8 cellular contexts compared by ENCODE assay signal in genomic region chr2:207624170-207625013, GRCh38. TPM values are rescaled to one million over a fixed set of nuclear protein-coding genes. Genes with fewer than 3 reads are reported as not detected.
A peak's percentile ranks its signal among the peaks of the same experiment; 100 is the strongest.
DNase-seq lines count a peak whose midpoint lies in the region; ATAC-seq lines count a peak whose summit lies in the region.

No MANE protein-coding gene starts in this region.

- peak; percentile 41 for ATAC-seq in GM21528 (IDR thresholded peaks at IDR 0.05; ENCODE audit: low FRiP score, unreplicated experiment)
- peak; percentile 46 to 47 for ATAC-seq in activated naive CD4-positive, alpha-beta T cell treated with anti-CD3 and anti-CD28 coated beads, Interleukin-2, amount 50 U/mL, for 72 hours

- peak overlapping the region; percentile 89 to 96 for H3K27ac Mint-ChIP-seq in activated naive CD4-positive, alpha-beta T cell treated with anti-CD3 and anti-CD28 coated beads, Interleukin-2, amount 50 U/mL, for 72 hours

- peaks cover 15 to 35% of the 10 kb centered on the region in 2 donors for H3K36me3 Mint-ChIP-seq in activated naive CD4-positive, alpha-beta T cell treated with anti-CD3 and anti-CD28 coated beads, Interleukin-2, amount 50 U/mL, for 72 hours

- DNase-seq in EH (ENCODE audit: low read depth) (peak; percentile 82), HuH-7 (ENCODE audit: low spot score) (peak; percentile 42), SJSA1 (ENCODE audit: low read depth in 1 of 2, low spot score in 2 of 2) (peak; percentile 70 to 73), glomerular visceral epithelial cell (ENCODE audit: extremely low spot score) (peak; percentile 77), occipital lobe (lab: John Stamatoyannopoulos, UW) (peak; percentile 71)
- DNase-seq in activated naive CD4-positive, alpha-beta T cell treated with anti-CD3 and anti-CD28 coated beads, Interleukin-2, amount 50 U/mL, for 72 hours (ENCODE audit: low spot score in 2 of 2), result peak; percentile 66 to 70

- peaks cover 15% of the 10 kb centered on the region for H3K4me1 ChIP-seq in SJSA1 (replicated peaks)
- peaks cover 2% of the 10 kb centered on the region for H3K4me1 ChIP-seq in thymus (ENCODE audit: control insufficient read depth, insufficient read depth, low read length)

- no peaks in the 10 kb centered on the region for H3K9me3 Mint-ChIP-seq in activated naive CD4-positive, alpha-beta T cell treated with anti-CD3 and anti-CD28 coated beads, Interleukin-2, amount 50 U/mL, for 72 hours

- peak overlapping the region; percentile 71 for H3K4me3 ChIP-seq in SJSA1
- H3K4me3 ChIP-seq in thymus (ENCODE audit: low read length), result peak overlapping the region; percentile 91

- H3K27ac ChIP-seq in SJSA1 (peak overlapping the region; percentile 67), thymus (ENCODE audit: low read depth) (peak overlapping the region; percentile 97)

- H3K27me3 ChIP-seq in SJSA1 (replicated peaks) (no peaks in the 10 kb centered on the region), thymus (ENCODE audit: control insufficient read depth, insufficient read depth) (no peaks in the 10 kb centered on the region)

- WGBS in thymus, result under 1% methylated on average over 47 of the region's 47 CpGs

- no peaks in the 10 kb centered on the region for H3K9me3 ChIP-seq in SJSA1 (replicated peaks)
- no peaks in the 10 kb centered on the region for H3K9me3 ChIP-seq in thymus (ENCODE audit: control insufficient read depth)

- H3K36me3 ChIP-seq in SJSA1 (peaks cover 13% of the 10 kb centered on the region; the same call in 1 of the 2 replicates), thymus (ENCODE audit: control insufficient read depth, insufficient read depth) (peaks cover 14% of the 10 kb centered on the region)

RNA-seq across cellular contexts. Expression of gene METTL21A, which starts 0.8 kb away (rescaled TPM):
- total RNA-seq in SJSA1 (2014; rRNA removed; shearing (Covaris generic)), result 10.6 and 25.4 TPM in 2 replicates
- total RNA-seq in activated naive CD4-positive, alpha-beta T cell treated with anti-CD3 and anti-CD28 coated beads, Interleukin-2, amount 50 U/mL, for 72 hours, result 10 to 100 TPM; 18.1 to 27.1 TPM
- total RNA-seq in occipital lobe, result 11.2 TPM
- 29.8 TPM for polyA plus RNA-seq in thymus

Comparison
In these comparisons a context has a peak if more than half of its experiments do, and no peak if none do; other contexts are left out.
1. Peak in every context shown above with its lines: DNase-seq, ATAC-seq, H3K4me3 ChIP-seq and H3K27ac ChIP-seq.